Comparison of ENCODE assay signal across 8 cellular contexts in genomic region chr9:133238851-133239532, GRCh38. TPM values are rescaled to one million over a fixed set of nuclear protein-coding genes. Genes with fewer than 3 reads are reported as not detected.
DNase-seq lines count a peak whose midpoint lies in the region; ATAC-seq, FAIRE-seq and TF ChIP-seq lines count a peak whose summit lies in the region.

No MANE protein-coding gene starts in this region.

- no peaks in the 10 kb centered on the region for H3K79me2 ChIP-seq in parathyroid adenoma

- DNase-seq in GM19239 (ENCODE audit: insufficient read length, low spot score): peak; percentile 75
- no peak for DNase-seq in RWPE2 (ENCODE audit: low spot score)
- peak; percentile 73 for DNase-seq in activated naive CD4-positive, alpha-beta T cell treated with anti-CD3 and anti-CD28 coated beads, Interleukin-2, amount 50 U/mL, for 16 hours
- DNase-seq in Right ventricle myocardium inferior (ENCODE audit: missing footprints): peak; percentile 79
- DNase-seq in tibial nerve (ENCODE audit: low spot score in 2 of 2): peak; percentile 22 to 38
- DNase-seq in occipital lobe (lab: John Stamatoyannopoulos, UW): no peak

- H3K27me3 ChIP-seq in RWPE2 (ENCODE audit: insufficient read depth, poor library complexity, severe bottlenecking) (no peaks in the 10 kb centered on the region), parathyroid adenoma (ENCODE audit: control insufficient read depth, insufficient read depth, low read length) (no peaks in the 10 kb centered on the region), tibial nerve (peaks cover 0 to 16% of the 10 kb centered on the region in 2 donors)

- H2AFZ ChIP-seq in parathyroid adenoma: peak overlapping the region; percentile 83

- intact Hi-C loops in Right ventricle myocardium inferior (cut with DNase I): loop anchor here (5.0 kb wide), 3 partner anchors 33 to 52 kb away; no protein-coding TSS in a partner anchor

- H3K4me3 ChIP-seq in RWPE2 (ENCODE audit: severe bottlenecking) (no peak overlapping the region), parathyroid adenoma (ENCODE audit: low read depth, low read length) (peak overlapping the region; percentile 26), tibial nerve (peak overlapping the region in 3 of 4 donors; percentile 8 to 39 (median 13))

- FAIRE-seq in GM19239 (lab: Jason Lieb, UNC): no peak

- H3K27ac ChIP-seq in RWPE2 (ENCODE audit: poor library complexity, severe bottlenecking) (no peak overlapping the region), parathyroid adenoma (peak overlapping the region; percentile 79), tibial nerve (peak overlapping the region; percentile 30 to 90 (median 79))

- ATAC-seq in RWPE2 (ENCODE audit: low read depth): no peak
- peak; percentile 60 for ATAC-seq in Right ventricle myocardium inferior
- no peak for ATAC-seq in GM19397 (IDR thresholded peaks at IDR 0.05; ENCODE audit: unreplicated experiment)

- H3K9me3 ChIP-seq in RWPE2 (ENCODE audit: severe bottlenecking): no peaks in the 10 kb centered on the region
- H3K9me3 ChIP-seq in parathyroid adenoma (ENCODE audit: control insufficient read depth, low read length): no peaks in the 10 kb centered on the region
- no peaks in the 10 kb centered on the region for H3K9me3 ChIP-seq in tibial nerve

- no peak for TF ChIP-seq POLR2A in tibial nerve (IDR thresholded peaks at IDR 0.05)

- H3K36me3 ChIP-seq in RWPE2 (ENCODE audit: low read depth) (no peaks in the 10 kb centered on the region), parathyroid adenoma (ENCODE audit: control insufficient read depth, insufficient read depth, low read length) (no peaks in the 10 kb centered on the region), tibial nerve (no peaks in the 10 kb centered on the region)

- no peaks in the 10 kb centered on the region for H3K4me1 ChIP-seq in RWPE2 (ENCODE audit: insufficient read depth, poor library complexity, severe bottlenecking)
- no peaks in the 10 kb centered on the region for H3K4me1 ChIP-seq in parathyroid adenoma
- H3K4me1 ChIP-seq in tibial nerve: peaks cover 0 to 27% (median 9%) of the 10 kb centered on the region in 4 donors

- 12 to 22% methylated on average over 25 to 26 of the region's 26 CpGs for WGBS in tibial nerve, 2 donors

- TF ChIP-seq CTCF in RWPE2 (IDR thresholded peaks at IDR 0.05; ENCODE audit: poor library complexity, severe bottlenecking) (peak; percentile 24), parathyroid adenoma (IDR thresholded peaks at IDR 0.05) (peak; percentile 74), tibial nerve (IDR thresholded peaks at IDR 0.05) (peak; percentile 36 to 70 (median 52))

- TF ChIP-seq EP300 in tibial nerve (IDR thresholded peaks at IDR 0.05): no peak

- peak overlapping the region; percentile 73 for H3K4me2 ChIP-seq in parathyroid adenoma (ENCODE audit: low read length)

- H3K9ac ChIP-seq in parathyroid adenoma: no peak overlapping the region

RNA-seq across cellular contexts. Expression of gene OBP2B, which starts 29.9 kb away (rescaled TPM):
- total RNA-seq in Right ventricle myocardium inferior (not detected), tibial nerve (not detected), occipital lobe (not detected)

RNA-seq across cellular contexts. Expression of gene ABO, which starts 36.0 kb away (rescaled TPM):
- total RNA-seq in Right ventricle myocardium inferior (1.5 TPM), tibial nerve (10 to 100 TPM in 2 of 4 donors, 1 to 10 TPM in 2; 4.8 to 25.5 (median 8.9) TPM), occipital lobe (under 0.01 TPM)

Comparison
In these comparisons a context has a peak if more than half of its experiments do, and no peak if none do; other contexts are left out.
1. DNase-seq: peak in GM19239 (single experiment), activated naive CD4-positive, alpha-beta T cell treated with anti-CD3 and anti-CD28 coated beads, Interleukin-2, amount 50 U/mL, for 16 hours (single experiment), Right ventricle myocardium inferior (single experiment) and tibial nerve (2 of 2); none in RWPE2 (single experiment) and occipital lobe (single experiment).
2. CTCF ChIP-seq: peak in every context shown above with its lines; median percentile 74 in parathyroid adenoma; 52 in tibial nerve; 24 in RWPE2.